In the genomic region with DNA sequence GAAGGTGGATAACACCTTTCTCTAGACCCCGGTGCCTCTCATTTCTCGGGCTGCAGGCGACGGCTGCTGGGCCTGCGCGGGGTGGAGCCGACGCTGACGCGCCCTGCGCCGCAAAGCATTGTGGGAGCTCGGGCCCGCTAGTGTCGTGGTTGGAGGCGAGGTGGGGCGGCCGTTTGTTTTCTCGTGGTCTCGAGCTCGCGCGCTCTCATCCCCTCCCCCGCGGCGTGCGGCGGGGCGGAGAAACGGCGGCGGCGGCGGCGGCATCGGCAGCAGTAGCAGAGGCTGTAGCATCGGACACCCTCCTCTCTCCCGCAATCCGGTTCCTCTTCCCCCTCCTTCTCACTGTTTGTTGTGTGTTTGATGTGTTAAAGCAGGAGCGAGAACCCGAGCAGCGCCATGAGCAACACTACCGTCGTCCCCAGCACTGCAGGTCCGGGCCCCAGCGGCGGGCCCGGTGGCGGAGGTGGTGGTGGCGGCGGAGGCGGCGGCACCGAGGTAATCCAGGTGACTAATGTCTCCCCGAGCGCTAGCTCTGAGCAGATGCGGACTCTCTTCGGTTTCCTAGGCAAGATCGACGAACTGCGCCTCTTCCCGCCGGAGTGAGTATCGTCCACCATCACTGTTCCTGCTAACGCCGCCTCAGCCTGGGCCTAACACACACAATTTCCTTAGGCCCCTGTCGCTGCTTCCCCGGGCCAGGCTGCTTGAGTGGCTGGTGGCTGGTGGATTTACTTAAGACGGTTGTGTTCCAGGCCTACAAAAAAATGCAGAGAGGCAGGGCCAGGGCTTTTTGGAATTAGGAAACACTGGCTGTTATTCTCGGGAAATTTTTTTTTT, we compare ENCODE assay signal across 8 cellular contexts. TPM values are rescaled to one million over a fixed set of nuclear protein-coding genes. Genes with fewer than 3 reads are reported as not detected.
DNase-seq lines count a peak whose midpoint lies in the region; ATAC-seq, FAIRE-seq and TF ChIP-seq lines count a peak whose summit lies in the region.

A gene with protein sequence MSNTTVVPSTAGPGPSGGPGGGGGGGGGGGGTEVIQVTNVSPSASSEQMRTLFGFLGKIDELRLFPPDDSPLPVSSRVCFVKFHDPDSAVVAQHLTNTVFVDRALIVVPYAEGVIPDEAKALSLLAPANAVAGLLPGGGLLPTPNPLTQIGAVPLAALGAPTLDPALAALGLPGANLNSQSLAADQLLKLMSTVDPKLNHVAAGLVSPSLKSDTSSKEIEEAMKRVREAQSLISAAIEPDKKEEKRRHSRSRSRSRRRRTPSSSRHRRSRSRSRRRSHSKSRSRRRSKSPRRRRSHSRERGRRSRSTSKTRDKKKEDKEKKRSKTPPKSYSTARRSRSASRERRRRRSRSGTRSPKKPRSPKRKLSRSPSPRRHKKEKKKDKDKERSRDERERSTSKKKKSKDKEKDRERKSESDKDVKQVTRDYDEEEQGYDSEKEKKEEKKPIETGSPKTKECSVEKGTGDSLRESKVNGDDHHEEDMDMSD (plus strand): TSS at position 140 of the 837 bp plus-strand sequence. CDS start 257 bp downstream, at position 397.

- H3K9me3 ChIP-seq in Caco-2 (no peaks in the 10 kb centered on the region), mesodermal cell (ENCODE audit: control insufficient read depth, low read length) (no peaks in the 10 kb centered on the region)

- peak; percentile 48 for FAIRE-seq in HTR-8/SVneo (lab: Jason Lieb, UNC)

- no TSS peak for BruUV-seq in Caco-2 (replicated peaks; lab: Mats Ljungman, UMichigan)

- TF ChIP-seq CTCF in Caco-2 (IDR thresholded peaks at IDR 0.05; ENCODE audit: insufficient read depth in 1 of 2, low read depth in 1 of 2, low read length in 1 of 2, severe bottlenecking in 1 of 2, unreplicated experiment in 1 of 2) = no peak

- CTCF ChIA-PET in Caco-2 (lab: Charles Lee) = interaction anchor here (0.6 kb wide), 1 partner anchor 285 kb away, joined by 4 read pairs; no protein-coding TSS in a partner anchor

- POLR2A ChIA-PET in Caco-2 (lab: Charles Lee) = interaction anchor here (0.6 to 1.7 kb wide), 9 partner anchors 10 to 211 kb away, joined by 3 to 17 read pairs (median 6); a partner anchor contains a TSS

- DNase-seq in Caco-2 = peak; percentile 92 to 93
- peak; percentile 85 for DNase-seq in HTR-8/SVneo (ENCODE audit: insufficient read length, low spot score)
- DNase-seq in NOMO-1 treated with dmso at 0.1 percent for 144 hours (lab: John Stamatoyannopoulos, UW; ENCODE audit: unreplicated experiment) = peak; percentile 91
- peak; percentile 90 for DNase-seq in activated CD8-positive, alpha-beta memory T cell treated with anti-CD3 and anti-CD28 coated beads, Interleukin-2, amount 50 U/mL, for 1 hour (ENCODE audit: extremely low read depth)
- peak; percentile 91 for DNase-seq in stimulated activated CD8-positive, alpha-beta memory T cell treated with anti-CD3 and anti-CD28 coated beads, Interleukin-15, amount 100 ng/mL, for 4 hours (ENCODE audit: low read depth in 2 of 2)

- intact Hi-C loops in Caco-2 (cut with micrococcal nuclease; ENCODE audit: unreplicated experiment) = loop anchor here (1.0 to 5.0 kb wide), 2 partner anchors 16 to 131 kb away; a partner anchor contains a TSS

- H3K4me1 Mint-ChIP-seq in Caco-2 (ENCODE audit: low read depth, unreplicated experiment) = no peaks in the 10 kb centered on the region

- H3K4me1 ChIP-seq in Caco-2 (peaks cover 5% of the 10 kb centered on the region; the same call in 1 of the 2 replicates), mesodermal cell (ENCODE audit: control insufficient read depth, insufficient read depth, low read length, poor library complexity, severe bottlenecking) (peaks cover 12% of the 10 kb centered on the region)

- peak within 1 kb of the TSS; percentile 77 for H3K4me3 Mint-ChIP-seq in Caco-2 (ENCODE audit: unreplicated experiment)

- H3K36me3 ChIP-seq in Caco-2 (ENCODE audit: control insufficient read depth, insufficient read depth, low read length) = no peaks in the 10 kb centered on the region
- peaks cover 31% of the 10 kb centered on the region for H3K36me3 ChIP-seq in mesodermal cell (ENCODE audit: control insufficient read depth, insufficient read depth, low read length)

- peaks cover 40% of the 10 kb centered on the region for H3K36me3 Mint-ChIP-seq in Caco-2 (ENCODE audit: insufficient read depth, unreplicated experiment)

- H3K27ac Mint-ChIP-seq in Caco-2 (ENCODE audit: unreplicated experiment) = peak within 1 kb of the TSS; percentile 97

- in situ Hi-C loops in endometrial microvascular endothelial cells (cut with HindIII; ENCODE audit: inconsistent ontology term, low pct_unique_long_range_greater_than_20kb, low sequenced_read_pairs) = no loop called here

- no peaks in the 10 kb centered on the region for H3K27me3 Mint-ChIP-seq in Caco-2 (ENCODE audit: insufficient read depth, unreplicated experiment)

- ATAC-seq in GM21367 (IDR thresholded peaks at IDR 0.05; ENCODE audit: unreplicated experiment) = peak; percentile 82

- no peaks in the 10 kb centered on the region for H3K9me3 Mint-ChIP-seq in Caco-2 (ENCODE audit: unreplicated experiment)

- WGBS in mesodermal cell (ENCODE audit: insufficient coverage in 2 of 2), 2 experiments = 1% methylated on average over 55 to 60 of the region's 70 CpGs

- no peaks in the 10 kb centered on the region for H3K27me3 ChIP-seq in Caco-2 (replicated peaks; ENCODE audit: control insufficient read depth, insufficient read depth, low read length)

- peak within 1 kb of the TSS; percentile 97 for H3K27ac ChIP-seq in mesodermal cell (ENCODE audit: low read depth, low read length, severe bottlenecking)

- peak within 1 kb of the TSS; percentile 73 for H3K4me3 ChIP-seq in Caco-2 (ENCODE audit: low read depth, low read length)
- peak within 1 kb of the TSS; percentile 75 for H3K4me3 ChIP-seq in mesodermal cell (ENCODE audit: extremely low read depth, insufficient read depth, low read length, poor library complexity, severe bottlenecking)

RNA-seq across cellular contexts. Expression of the gene that starts here (rescaled TPM):
- 116 and 119 TPM in 2 replicates for total RNA-seq in Caco-2 (2022)
- 127 TPM for total RNA-seq in endometrial microvascular endothelial cells (ENCODE audit: inconsistent ontology term)
- polyA plus RNA-seq in mesodermal cell (2013, experiment 1 of 2) = 190 TPM
- 197 TPM for polyA plus RNA-seq in mesodermal cell (2013, experiment 2 of 2)

Comparison
In these comparisons a context has a peak if more than half of its experiments do, and no peak if none do; other contexts are left out.
1. Peak in every context shown above with its lines: DNase-seq, ATAC-seq, H3K4me3 ChIP-seq and H3K27ac ChIP-seq.